16 cellular contexts compared by ENCODE assay signal in the genomic region with DNA sequence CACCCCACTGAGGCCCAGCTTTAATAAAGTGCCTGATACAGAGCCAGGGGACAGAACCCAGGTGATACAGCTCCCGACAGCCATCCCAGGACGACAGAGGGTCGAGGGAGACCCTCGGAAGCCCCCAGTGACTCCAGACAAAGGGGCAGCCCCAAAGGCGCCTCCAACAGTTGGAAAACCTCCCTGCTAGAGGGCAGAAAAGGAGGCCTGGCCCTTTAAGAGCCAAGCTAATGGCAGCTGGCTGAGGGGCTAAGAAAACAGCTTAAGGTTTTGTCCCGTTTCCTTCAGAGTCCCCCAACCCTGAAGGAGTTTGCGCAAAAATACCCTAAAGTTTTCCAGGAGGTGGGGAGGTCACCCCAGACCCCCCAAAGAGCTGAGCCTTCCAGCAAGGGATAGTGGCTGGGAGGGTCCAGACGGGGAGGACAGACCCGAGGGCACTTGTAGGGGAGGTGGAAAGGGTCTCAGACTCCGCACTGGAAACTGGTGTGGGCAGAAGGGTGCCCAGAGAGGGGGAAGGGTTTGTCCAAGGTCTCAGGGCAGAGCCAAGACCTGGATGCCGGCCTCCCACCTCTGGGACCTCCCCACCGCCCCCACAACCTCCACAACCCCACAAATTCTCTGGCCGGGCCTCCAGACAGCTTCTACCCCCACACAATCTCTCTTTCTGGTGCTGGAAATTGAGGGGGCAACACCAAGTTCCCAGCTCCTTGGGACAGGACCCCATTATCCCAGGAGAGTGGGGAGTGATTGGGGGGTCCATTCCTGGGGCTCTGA. TPM values are rescaled to one million over a fixed set of nuclear protein-coding genes. Genes with fewer than 3 reads are reported as not detected.
DNase-seq lines count a peak whose midpoint lies in the region; ATAC-seq and TF ChIP-seq lines count a peak whose summit lies in the region.
"Had no signal": no experiment of that assay in that cellular context is flagged by ENCODE, and none has a peak within 500 bp of the region (broad histone marks: within the 10 kb centered on the region; RNA-seq: fewer than 3 reads in every experiment).

No MANE protein-coding gene starts in this region.

- in situ Hi-C loops in gastrocnemius medialis (cut with MboI; ENCODE audit: low sequenced_read_pairs in 4 of 4) = no loop called here

- H3K9me3 Mint-ChIP-seq in effector memory CD8-positive, alpha-beta T cell = no peaks in the 10 kb centered on the region
- H3K9me3 Mint-ChIP-seq in activated CD4-positive, alpha-beta memory T cell treated with anti-CD3 and anti-CD28 coated beads, Interleukin-2, amount 10 ng/mL, durations not matched to agents 7 days and 5 days = no peaks in the 10 kb centered on the region
- H3K9me3 Mint-ChIP-seq: activated CD4-positive, alpha-beta T cell treated with anti-CD3 and anti-CD28 coated beads, Interleukin-2, amount 10 ng/mL, durations not matched to agents 24 days and 14 days had no signal

- peak overlapping the region; percentile 26 for H3K9ac ChIP-seq in NT2/D1 (ENCODE audit: insufficient read length, low read depth)

- TF ChIP-seq POLR2A in gastrocnemius medialis (IDR thresholded peaks at IDR 0.05) = no peak

- H3K27ac Mint-ChIP-seq in effector memory CD8-positive, alpha-beta T cell = peak overlapping the region; percentile 52 to 71
- no peak overlapping the region for H3K27ac Mint-ChIP-seq in activated CD4-positive, alpha-beta memory T cell treated with anti-CD3 and anti-CD28 coated beads, Interleukin-2, amount 10 ng/mL, durations not matched to agents 7 days and 5 days
- H3K27ac Mint-ChIP-seq: activated CD4-positive, alpha-beta T cell treated with anti-CD3 and anti-CD28 coated beads, Interleukin-2, amount 10 ng/mL, durations not matched to agents 24 days and 14 days had no signal

- H3K27me3 Mint-ChIP-seq in effector memory CD8-positive, alpha-beta T cell = no peaks in the 10 kb centered on the region
- no peaks in the 10 kb centered on the region for H3K27me3 Mint-ChIP-seq in activated CD4-positive, alpha-beta memory T cell treated with anti-CD3 and anti-CD28 coated beads, Interleukin-2, amount 10 ng/mL, durations not matched to agents 7 days and 5 days
- H3K27me3 Mint-ChIP-seq: activated CD4-positive, alpha-beta T cell treated with anti-CD3 and anti-CD28 coated beads, Interleukin-2, amount 10 ng/mL, durations not matched to agents 24 days and 14 days had no signal

- H3K27ac ChIP-seq in gastrocnemius medialis = peak overlapping the region; percentile 31 to 57 (median 40)

- no peaks in the 10 kb centered on the region for H3K9me3 ChIP-seq in NT2/D1 (ENCODE audit: insufficient read depth, low read length)
- no peaks in the 10 kb centered on the region for H3K9me3 ChIP-seq in gastrocnemius medialis

- no peak for ATAC-seq in effector memory CD8-positive, alpha-beta T cell (replicated peaks)
- no peak for ATAC-seq in gastrocnemius medialis
- no peak for ATAC-seq in GM21717 (IDR thresholded peaks at IDR 0.05; ENCODE audit: unreplicated experiment)

- CTCF ChIA-PET in activated CD4-positive, alpha-beta memory T cell treated with anti-CD3 and anti-CD28 coated beads, Interleukin-2, amount 10 ng/mL, durations not matched to agents 7 days and 5 days (lab: Charles Lee) = interaction anchor here (1.3 kb wide), 1 partner anchor 16 kb away, joined by 3 read pairs; no protein-coding TSS in a partner anchor

- H3K4me1 ChIP-seq in NT2/D1 (ENCODE audit: insufficient read depth, insufficient read length) (peaks cover 19% of the 10 kb centered on the region), gastrocnemius medialis (peaks cover 13% of the 10 kb centered on the region in 2 donors)

- intact Hi-C loops in gastrocnemius medialis (cut with DNase I; ENCODE audit: low total_unique reads) = no loop called here

- no peak for TF ChIP-seq CTCF in gastrocnemius medialis (IDR thresholded peaks at IDR 0.05 in 4 of 5, conservative IDR thresholded peaks at IDR 0.05 in 1 of 5)

- no peak overlapping the region for H3K4me3 Mint-ChIP-seq in effector memory CD8-positive, alpha-beta T cell
- H3K4me3 Mint-ChIP-seq in activated CD4-positive, alpha-beta memory T cell treated with anti-CD3 and anti-CD28 coated beads, Interleukin-2, amount 10 ng/mL, durations not matched to agents 7 days and 5 days = no peak overlapping the region
- H3K4me3 Mint-ChIP-seq: activated CD4-positive, alpha-beta T cell treated with anti-CD3 and anti-CD28 coated beads, Interleukin-2, amount 10 ng/mL, durations not matched to agents 24 days and 14 days had no signal

- DNase-seq in NCI-H82 (lab: John Stamatoyannopoulos, UW) (peak; percentile 41), NCI-H82 treated with DMSO at 0.1 percent for 48 hours (lab: John Stamatoyannopoulos, UW; ENCODE audit: unreplicated experiment) (no peak), NT2/D1 (ENCODE audit: low read depth, low spot score) (no peak), gastrocnemius medialis (no peak), NCI-H1436 (lab: John Stamatoyannopoulos, UW) (no peak)
- no peak for DNase-seq in effector memory CD8-positive, alpha-beta T cell
- DNase-seq in activated CD4-positive, alpha-beta memory T cell treated with anti-CD3 and anti-CD28 coated beads, Interleukin-2, amount 10 ng/mL, durations not matched to agents 7 days and 5 days = no peak
- DNase-seq: activated CD4-positive, alpha-beta T cell treated with anti-CD3 and anti-CD28 coated beads, Interleukin-2, amount 10 ng/mL, durations not matched to agents 24 days and 14 days; activated CD8-positive, alpha-beta memory T cell treated with anti-CD3 and anti-CD28 coated beads, Interleukin-2, amount 50 U/mL, for 48 hours; activated naive CD4-positive, alpha-beta T cell; dermis blood vessel endothelial cell; DND-41; NCI-H1105 treated with DMSO at 0.1 percent for 48 hours; stimulated activated CD8-positive, alpha-beta memory T cell treated with anti-CD3 and anti-CD28 coated beads, Interleukin-4, amount 100 ng/mL, for 48 hours had no signal

- H3K4me1 Mint-ChIP-seq in effector memory CD8-positive, alpha-beta T cell (ENCODE audit: low read depth in 2 of 2) = peaks cover 21 to 25% of the 10 kb centered on the region in 2 donors
- H3K4me1 Mint-ChIP-seq in activated CD4-positive, alpha-beta memory T cell treated with anti-CD3 and anti-CD28 coated beads, Interleukin-2, amount 10 ng/mL, durations not matched to agents 7 days and 5 days = peaks cover 10% of the 10 kb centered on the region

- POLR2A ChIA-PET in activated CD4-positive, alpha-beta memory T cell treated with anti-CD3 and anti-CD28 coated beads, Interleukin-2, amount 10 ng/mL, durations not matched to agents 7 days and 5 days (lab: Charles Lee) = interaction anchor here (0.6 to 1.4 kb wide), 3 partner anchors 12 to 19 kb away, joined by 3 to 4 read pairs (median 3); no protein-coding TSS in a partner anchor

- no peaks in the 10 kb centered on the region for H3K27me3 ChIP-seq in NT2/D1 (ENCODE audit: insufficient read depth, insufficient read length)
- no peaks in the 10 kb centered on the region for H3K27me3 ChIP-seq in gastrocnemius medialis

- H3K36me3 ChIP-seq in NT2/D1 (ENCODE audit: insufficient read depth, insufficient read length, low read length) (peaks cover 26% of the 10 kb centered on the region), gastrocnemius medialis (peaks cover 0 to 44% of the 10 kb centered on the region in 2 donors)

- peaks cover 60% of the 10 kb centered on the region for H3K36me3 Mint-ChIP-seq in effector memory CD8-positive, alpha-beta T cell (ENCODE audit: insufficient read depth)
- peaks cover 53% of the 10 kb centered on the region for H3K36me3 Mint-ChIP-seq in activated CD4-positive, alpha-beta memory T cell treated with anti-CD3 and anti-CD28 coated beads, Interleukin-2, amount 10 ng/mL, durations not matched to agents 7 days and 5 days (ENCODE audit: low read depth)

- no peak overlapping the region for H3K4me3 ChIP-seq in NT2/D1 (ENCODE audit: insufficient read length, low read depth)
- H3K4me3 ChIP-seq in gastrocnemius medialis = no peak overlapping the region
- H3K4me3 ChIP-seq: smooth muscle cell had no signal

RNA-seq across cellular contexts. Expression of a gene that starts 8.2 kb away (rescaled TPM):
- 100 to 1,000 TPM; 240 to 489 (median 359) TPM for total RNA-seq in gastrocnemius medialis
- total RNA-seq in activated CD4-positive, alpha-beta memory T cell treated with anti-CD3 and anti-CD28 coated beads, Interleukin-2, amount 10 ng/mL, durations not matched to agents 7 days and 5 days = 10 to 100 TPM; 80.9 to 81.9 TPM

RNA-seq across cellular contexts. Expression of a gene that starts 13.7 kb away (rescaled TPM):
- total RNA-seq in gastrocnemius medialis = 10 to 100 TPM; 46.7 to 69.3 (median 56.9) TPM
- 100 to 1,000 TPM; 141 to 146 TPM for total RNA-seq in activated CD4-positive, alpha-beta memory T cell treated with anti-CD3 and anti-CD28 coated beads, Interleukin-2, amount 10 ng/mL, durations not matched to agents 7 days and 5 days

RNA-seq across cellular contexts. Expression of a gene that starts 31.1 kb away (rescaled TPM):
- 10 to 100 TPM; 11.2 to 48.4 (median 23.6) TPM for total RNA-seq in gastrocnemius medialis
- total RNA-seq in activated CD4-positive, alpha-beta memory T cell treated with anti-CD3 and anti-CD28 coated beads, Interleukin-2, amount 10 ng/mL, durations not matched to agents 7 days and 5 days = 10 to 100 TPM; 19.4 to 21.5 TPM

RNA-seq across cellular contexts. Expression of a gene that starts 31.2 kb away (rescaled TPM):
- total RNA-seq in gastrocnemius medialis = 10 to 100 TPM; 27.4 to 49.8 (median 32.6) TPM
- 10 to 100 TPM; 13.1 to 14.1 TPM for total RNA-seq in activated CD4-positive, alpha-beta memory T cell treated with anti-CD3 and anti-CD28 coated beads, Interleukin-2, amount 10 ng/mL, durations not matched to agents 7 days and 5 days

RNA-seq across cellular contexts. Expression of a gene that starts 44.9 kb away (rescaled TPM):
- 1 to 10 TPM in 1 of 4 donors, not detected in 3; 4.2 TPM for total RNA-seq in gastrocnemius medialis
- total RNA-seq in activated CD4-positive, alpha-beta memory T cell treated with anti-CD3 and anti-CD28 coated beads, Interleukin-2, amount 10 ng/mL, durations not matched to agents 7 days and 5 days = 1 to 10 TPM; 1.5 to 1.9 TPM
